40 cellular contexts compared by ENCODE assay signal in genomic region chr6:117229870-117230269, GRCh38. TPM values are rescaled to one million over a fixed set of nuclear protein-coding genes. Genes with fewer than 3 reads are reported as not detected.
"Had no signal": no experiment of that assay in that cellular context is flagged by ENCODE, and none has a peak within 500 bp of the region (broad histone marks: within the 10 kb centered on the region; RNA-seq: fewer than 3 reads in every experiment).

No MANE protein-coding gene starts in this region.

- H3K9me3 ChIP-seq: MG63 had no signal

- H3K4me3 ChIP-seq: MG63 had no signal

- H3K36me3 ChIP-seq: MG63 had no signal

- DNase-seq: Karpas-422, Kasumi-1, MG63, MM.1S, MV-4-11, NCI-H1048, NCI-H1092, NCI-H1092 treated with DMSO at 0.1 percent for 48 hours, NCI-H1105, NCI-H1105 treated with DMSO at 0.1 percent for 48 hours, NCI-H1417, NCI-H1417 treated with DMSO at 0.1 percent for 48 hours, NCI-H1436, NCI-H1436 treated with DMSO at 0.1 percent for 48 hours, NCI-H146, NCI-H1694, NCI-H1694 treated with DMSO at 0.1 percent for 48 hours, NCI-H187, NCI-H187 treated with DMSO at 0.1 percent for 48 hours, NCI-H1930, NCI-H2029, NCI-H2029 treated with DMSO at 0.1 percent for 48 hours, NCI-H2081, NCI-H2081 treated with DMSO at 0.1 percent for 48 hours, NCI-H2107, NCI-H2171, NCI-H2171 treated with DMSO at 0.1 percent for 48 hours, NCI-H2227 treated with DMSO at 0.1 percent for 48 hours, NCI-H226, NCI-H345, NCI-H446, NCI-H446 treated with DMSO at 0.1 percent for 48 hours, NCI-H510A, NCI-H510A treated with DMSO at 0.1 percent for 48 hours, NCI-H524, NCI-H524 treated with DMSO at 0.1 percent for 48 hours, NCI-H526 had no signal

- H3K27me3 ChIP-seq: MG63 had no signal

RNA-seq across cellular contexts. Expression of gene VGLL2, which starts 35.5 kb away (rescaled TPM):
- total RNA-seq: M059J, MCF 10A, NCI-H460 had no signal
